In genomic region chr12:991350-992278, GRCh38 we compare ENCODE assay signal across 8 cellular contexts. TPM values are rescaled to one million over a fixed set of nuclear protein-coding genes. Genes with fewer than 3 reads are reported as not detected.
DNase-seq lines count a peak whose midpoint lies in the region; ATAC-seq and TF ChIP-seq lines count a peak whose summit lies in the region.

No MANE protein-coding gene starts in this region.

- peaks cover 13% of the 10 kb centered on the region for H3K36me3 Mint-ChIP-seq in activated T-cell treated with anti-CD3 and anti-CD28 coated beads, Interleukin-2, amount 50 U/mL, for 24 hours (ENCODE audit: low read depth)

- peak; percentile 40 for ATAC-seq in GM19328 (IDR thresholded peaks at IDR 0.05; ENCODE audit: unreplicated experiment)
- ATAC-seq in HG03159 (IDR thresholded peaks at IDR 0.05; ENCODE audit: unreplicated experiment), result no peak

- H4K20me1 ChIP-seq in MM.1S (ENCODE audit: insufficient read depth, low read length), result no peaks in the 10 kb centered on the region

- H3K79me2 ChIP-seq in MM.1S (ENCODE audit: low read length), result peaks cover 56% of the 10 kb centered on the region

- peak overlapping the region; percentile 73 for H3K9ac ChIP-seq in MM.1S (ENCODE audit: low read length)

- peaks cover 7% of the 10 kb centered on the region for H3F3A ChIP-seq in MM.1S (ENCODE audit: insufficient read depth, low read length)

- TF ChIP-seq CTCF in MM.1S (IDR thresholded peaks at IDR 0.05; ENCODE audit: low read length), result no peak
- no peak for TF ChIP-seq CTCF in foreskin fibroblast (IDR thresholded peaks at IDR 0.05; ENCODE audit: low read depth, low read length)

- no peaks in the 10 kb centered on the region for H3K27me3 ChIP-seq in MM.1S (replicated peaks; ENCODE audit: insufficient read depth, low read length)

- H3K4me3 Mint-ChIP-seq in activated T-cell treated with anti-CD3 and anti-CD28 coated beads, Interleukin-2, amount 50 U/mL, for 24 hours, result peak overlapping the region; percentile 91

- no peaks in the 10 kb centered on the region for H3K9me2 ChIP-seq in MM.1S (replicated peaks; ENCODE audit: insufficient read depth, low read length)

- H3K27ac ChIP-seq in MM.1S (ENCODE audit: low read length), result peak overlapping the region; percentile 50; the same call in 1 of the 2 replicates

- H2AFZ ChIP-seq in MM.1S (ENCODE audit: low read length), result peak overlapping the region; percentile 50

- H3K27me3 Mint-ChIP-seq in activated T-cell treated with anti-CD3 and anti-CD28 coated beads, Interleukin-2, amount 50 U/mL, for 24 hours, result no peaks in the 10 kb centered on the region

- no peaks in the 10 kb centered on the region for H3K9me3 ChIP-seq in MM.1S (replicated peaks; ENCODE audit: insufficient read depth, low read length)

- DNase-seq in CD1c-positive myeloid dendritic cell (ENCODE audit: extremely low spot score) (peak; percentile 11), MM.1S (no peak), foreskin fibroblast (peak; percentile 4 to 37), occipital lobe (lab: John Stamatoyannopoulos, UW) (peak; percentile 59), COLO668 (lab: John Stamatoyannopoulos, UW; ENCODE audit: unreplicated experiment) (no peak)
- DNase-seq in activated T-cell treated with anti-CD3 and anti-CD28 coated beads, Interleukin-2, amount 50 U/mL, for 24 hours, result no peak

- peaks cover 51% of the 10 kb centered on the region for H3K4me1 Mint-ChIP-seq in activated T-cell treated with anti-CD3 and anti-CD28 coated beads, Interleukin-2, amount 50 U/mL, for 24 hours (ENCODE audit: low read depth)

- peaks cover 26% of the 10 kb centered on the region for H3K4me1 ChIP-seq in MM.1S (ENCODE audit: low read length)

- no peaks in the 10 kb centered on the region for H3K9me3 Mint-ChIP-seq in activated T-cell treated with anti-CD3 and anti-CD28 coated beads, Interleukin-2, amount 50 U/mL, for 24 hours

- H3K27ac Mint-ChIP-seq in activated T-cell treated with anti-CD3 and anti-CD28 coated beads, Interleukin-2, amount 50 U/mL, for 24 hours, result peak overlapping the region; percentile 91

- H3K36me3 ChIP-seq in MM.1S (replicated peaks; ENCODE audit: insufficient read depth, low read length), result no peaks in the 10 kb centered on the region

- H3K4me3 ChIP-seq in MM.1S (ENCODE audit: low read length) (peak overlapping the region; percentile 80), foreskin fibroblast (ENCODE audit: low read depth in 1 of 2, low read length in 2 of 2) (peak overlapping the region; percentile 83)

- H3K4me2 ChIP-seq in MM.1S (ENCODE audit: low read depth, low read length), result peak overlapping the region; percentile 63; the same call in 1 of the 2 replicates

RNA-seq across cellular contexts. Expression of gene ERC1, which starts 0.6 kb away (rescaled TPM):
- total RNA-seq in occipital lobe, result 119 TPM

RNA-seq across cellular contexts. Expression of gene RAD52, which starts 42.1 kb away (rescaled TPM):
- 16.7 TPM for total RNA-seq in occipital lobe

Comparison
In these comparisons a context has a peak if more than half of its experiments do, and no peak if none do; other contexts are left out.
1. DNase-seq: peak in CD1c-positive myeloid dendritic cell (single experiment), foreskin fibroblast (2 of 2) and occipital lobe (single experiment); none in MM.1S (single experiment), activated T-cell treated with anti-CD3 and anti-CD28 coated beads, Interleukin-2, amount 50 U/mL, for 24 hours (single experiment) and COLO668 (single experiment).